ENCODE assay signal across 1 cellular context in the genomic region with DNA sequence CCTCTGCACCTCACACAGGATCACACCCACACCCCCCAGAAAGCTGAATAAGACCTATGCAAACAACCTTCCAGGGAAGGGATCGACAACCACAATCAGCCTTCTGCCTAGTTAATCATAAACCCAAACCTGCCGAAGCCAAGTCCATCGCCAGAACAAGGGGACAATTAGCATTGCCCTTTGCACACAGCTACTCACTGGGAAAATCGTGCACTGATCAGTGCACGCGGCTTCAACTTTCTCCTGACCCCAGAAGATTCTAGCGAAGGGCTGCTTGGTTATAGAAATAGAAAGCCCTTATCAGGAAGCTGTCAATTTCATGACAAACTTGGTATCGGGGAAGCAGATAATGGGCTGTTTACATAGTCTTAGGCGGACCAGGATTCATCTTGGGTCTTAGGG.
A peak's percentile ranks its signal among the peaks of the same experiment; 100 is the strongest.
TF ChIP-seq lines count a peak whose summit lies in the region.

No MANE protein-coding gene starts in this region.

TF ChIP-seq in HepG2, 621 proteins besides CTCF, POLR2A, EP300 and RAD21 (continued from another document and continues in another):
- TF ChIP-seq, protein P1, sequence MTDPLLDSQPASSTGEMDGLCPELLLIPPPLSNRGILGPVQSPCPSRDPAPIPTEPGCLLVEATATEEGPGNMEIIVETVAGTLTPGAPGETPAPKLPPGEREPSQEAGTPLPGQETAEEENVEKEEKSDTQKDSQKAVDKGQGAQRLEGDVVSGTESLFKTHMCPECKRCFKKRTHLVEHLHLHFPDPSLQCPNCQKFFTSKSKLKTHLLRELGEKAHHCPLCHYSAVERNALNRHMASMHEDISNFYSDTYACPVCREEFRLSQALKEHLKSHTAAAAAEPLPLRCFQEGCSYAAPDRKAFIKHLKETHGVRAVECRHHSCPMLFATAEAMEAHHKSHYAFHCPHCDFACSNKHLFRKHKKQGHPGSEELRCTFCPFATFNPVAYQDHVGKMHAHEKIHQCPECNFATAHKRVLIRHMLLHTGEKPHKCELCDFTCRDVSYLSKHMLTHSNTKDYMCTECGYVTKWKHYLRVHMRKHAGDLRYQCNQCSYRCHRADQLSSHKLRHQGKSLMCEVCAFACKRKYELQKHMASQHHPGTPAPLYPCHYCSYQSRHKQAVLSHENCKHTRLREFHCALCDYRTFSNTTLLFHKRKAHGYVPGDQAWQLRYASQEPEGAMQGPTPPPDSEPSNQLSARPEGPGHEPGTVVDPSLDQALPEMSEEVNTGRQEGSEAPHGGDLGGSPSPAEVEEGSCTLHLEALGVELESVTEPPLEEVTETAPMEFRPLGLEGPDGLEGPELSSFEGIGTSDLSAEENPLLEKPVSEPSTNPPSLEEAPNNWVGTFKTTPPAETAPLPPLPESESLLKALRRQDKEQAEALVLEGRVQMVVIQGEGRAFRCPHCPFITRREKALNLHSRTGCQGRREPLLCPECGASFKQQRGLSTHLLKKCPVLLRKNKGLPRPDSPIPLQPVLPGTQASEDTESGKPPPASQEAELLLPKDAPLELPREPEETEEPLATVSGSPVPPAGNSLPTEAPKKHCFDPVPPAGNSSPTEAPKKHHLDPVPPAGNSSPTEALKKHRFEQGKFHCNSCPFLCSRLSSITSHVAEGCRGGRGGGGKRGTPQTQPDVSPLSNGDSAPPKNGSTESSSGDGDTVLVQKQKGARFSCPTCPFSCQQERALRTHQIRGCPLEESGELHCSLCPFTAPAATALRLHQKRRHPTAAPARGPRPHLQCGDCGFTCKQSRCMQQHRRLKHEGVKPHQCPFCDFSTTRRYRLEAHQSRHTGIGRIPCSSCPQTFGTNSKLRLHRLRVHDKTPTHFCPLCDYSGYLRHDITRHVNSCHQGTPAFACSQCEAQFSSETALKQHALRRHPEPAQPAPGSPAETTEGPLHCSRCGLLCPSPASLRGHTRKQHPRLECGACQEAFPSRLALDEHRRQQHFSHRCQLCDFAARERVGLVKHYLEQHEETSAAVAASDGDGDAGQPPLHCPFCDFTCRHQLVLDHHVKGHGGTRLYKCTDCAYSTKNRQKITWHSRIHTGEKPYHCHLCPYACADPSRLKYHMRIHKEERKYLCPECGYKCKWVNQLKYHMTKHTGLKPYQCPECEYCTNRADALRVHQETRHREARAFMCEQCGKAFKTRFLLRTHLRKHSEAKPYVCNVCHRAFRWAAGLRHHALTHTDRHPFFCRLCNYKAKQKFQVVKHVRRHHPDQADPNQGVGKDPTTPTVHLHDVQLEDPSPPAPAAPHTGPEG (CRISPR knock-in tag; IDR thresholded peaks at IDR 0.05), result no peak
- no peak for TF ChIP-seq IKZF1 (IDR thresholded peaks at IDR 0.05)
- TF ChIP-seq GTF3A (CRISPR knock-in tag; conservative IDR thresholded peaks at IDR 0.05), result no peak
- TF ChIP-seq ARNTL (CRISPR knock-in tag; IDR thresholded peaks at IDR 0.05), result no peak; the same call in 1 of the 2 replicates
- TF ChIP-seq, protein P2, sequence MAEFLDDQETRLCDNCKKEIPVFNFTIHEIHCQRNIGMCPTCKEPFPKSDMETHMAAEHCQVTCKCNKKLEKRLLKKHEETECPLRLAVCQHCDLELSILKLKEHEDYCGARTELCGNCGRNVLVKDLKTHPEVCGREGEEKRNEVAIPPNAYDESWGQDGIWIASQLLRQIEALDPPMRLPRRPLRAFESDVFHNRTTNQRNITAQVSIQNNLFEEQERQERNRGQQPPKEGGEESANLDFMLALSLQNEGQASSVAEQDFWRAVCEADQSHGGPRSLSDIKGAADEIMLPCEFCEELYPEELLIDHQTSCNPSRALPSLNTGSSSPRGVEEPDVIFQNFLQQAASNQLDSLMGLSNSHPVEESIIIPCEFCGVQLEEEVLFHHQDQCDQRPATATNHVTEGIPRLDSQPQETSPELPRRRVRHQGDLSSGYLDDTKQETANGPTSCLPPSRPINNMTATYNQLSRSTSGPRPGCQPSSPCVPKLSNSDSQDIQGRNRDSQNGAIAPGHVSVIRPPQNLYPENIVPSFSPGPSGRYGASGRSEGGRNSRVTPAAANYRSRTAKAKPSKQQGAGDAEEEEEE (CRISPR knock-in tag; IDR thresholded peaks at IDR 0.05; ENCODE audit: borderline replicate concordance), result no peak
- TF ChIP-seq TCF12 (IDR thresholded peaks at IDR 0.05), result no peak
- TF ChIP-seq TCF12 (CRISPR knock-in tag; IDR thresholded peaks at IDR 0.05), result no peak
- no peak for TF ChIP-seq ZSCAN20 (CRISPR knock-in tag; IDR thresholded peaks at IDR 0.05; ENCODE audit: borderline replicate concordance)
- TF ChIP-seq, protein P3, sequence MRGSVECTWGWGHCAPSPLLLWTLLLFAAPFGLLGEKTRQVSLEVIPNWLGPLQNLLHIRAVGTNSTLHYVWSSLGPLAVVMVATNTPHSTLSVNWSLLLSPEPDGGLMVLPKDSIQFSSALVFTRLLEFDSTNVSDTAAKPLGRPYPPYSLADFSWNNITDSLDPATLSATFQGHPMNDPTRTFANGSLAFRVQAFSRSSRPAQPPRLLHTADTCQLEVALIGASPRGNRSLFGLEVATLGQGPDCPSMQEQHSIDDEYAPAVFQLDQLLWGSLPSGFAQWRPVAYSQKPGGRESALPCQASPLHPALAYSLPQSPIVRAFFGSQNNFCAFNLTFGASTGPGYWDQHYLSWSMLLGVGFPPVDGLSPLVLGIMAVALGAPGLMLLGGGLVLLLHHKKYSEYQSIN (CRISPR knock-in tag; IDR thresholded peaks at IDR 0.05; ENCODE audit: borderline replicate concordance), result no peak
- TF ChIP-seq RBFOX2 (IDR thresholded peaks at IDR 0.05; ENCODE audit: low read depth, low read length), result no peak
- TF ChIP-seq TCF7L2 (IDR thresholded peaks at IDR 0.05; ENCODE audit: low read depth, low read length), result no peak
- TF ChIP-seq ZNF549 (CRISPR knock-in tag; IDR thresholded peaks at IDR 0.05), result no peak
- TF ChIP-seq, protein P4, sequence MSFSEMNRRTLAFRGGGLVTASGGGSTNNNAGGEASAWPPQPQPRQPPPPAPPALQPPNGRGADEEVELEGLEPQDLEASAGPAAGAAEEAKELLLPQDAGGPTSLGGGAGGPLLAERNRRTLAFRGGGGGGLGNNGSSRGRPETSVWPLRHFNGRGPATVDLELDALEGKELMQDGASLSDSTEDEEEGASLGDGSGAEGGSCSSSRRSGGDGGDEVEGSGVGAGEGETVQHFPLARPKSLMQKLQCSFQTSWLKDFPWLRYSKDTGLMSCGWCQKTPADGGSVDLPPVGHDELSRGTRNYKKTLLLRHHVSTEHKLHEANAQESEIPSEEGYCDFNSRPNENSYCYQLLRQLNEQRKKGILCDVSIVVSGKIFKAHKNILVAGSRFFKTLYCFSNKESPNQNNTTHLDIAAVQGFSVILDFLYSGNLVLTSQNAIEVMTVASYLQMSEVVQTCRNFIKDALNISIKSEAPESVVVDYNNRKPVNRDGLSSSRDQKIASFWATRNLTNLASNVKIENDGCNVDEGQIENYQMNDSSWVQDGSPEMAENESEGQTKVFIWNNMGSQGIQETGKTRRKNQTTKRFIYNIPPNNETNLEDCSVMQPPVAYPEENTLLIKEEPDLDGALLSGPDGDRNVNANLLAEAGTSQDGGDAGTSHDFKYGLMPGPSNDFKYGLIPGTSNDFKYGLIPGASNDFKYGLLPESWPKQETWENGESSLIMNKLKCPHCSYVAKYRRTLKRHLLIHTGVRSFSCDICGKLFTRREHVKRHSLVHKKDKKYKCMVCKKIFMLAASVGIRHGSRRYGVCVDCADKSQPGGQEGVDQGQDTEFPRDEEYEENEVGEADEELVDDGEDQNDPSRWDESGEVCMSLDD (CRISPR knock-in tag; IDR thresholded peaks at IDR 0.05; ENCODE audit: borderline replicate concordance), result no peak; the same call in 1 of the 2 replicates
- no peak for TF ChIP-seq SNRNP70 (IDR thresholded peaks at IDR 0.05; ENCODE audit: low read depth, low read length)
- TF ChIP-seq, protein P5, sequence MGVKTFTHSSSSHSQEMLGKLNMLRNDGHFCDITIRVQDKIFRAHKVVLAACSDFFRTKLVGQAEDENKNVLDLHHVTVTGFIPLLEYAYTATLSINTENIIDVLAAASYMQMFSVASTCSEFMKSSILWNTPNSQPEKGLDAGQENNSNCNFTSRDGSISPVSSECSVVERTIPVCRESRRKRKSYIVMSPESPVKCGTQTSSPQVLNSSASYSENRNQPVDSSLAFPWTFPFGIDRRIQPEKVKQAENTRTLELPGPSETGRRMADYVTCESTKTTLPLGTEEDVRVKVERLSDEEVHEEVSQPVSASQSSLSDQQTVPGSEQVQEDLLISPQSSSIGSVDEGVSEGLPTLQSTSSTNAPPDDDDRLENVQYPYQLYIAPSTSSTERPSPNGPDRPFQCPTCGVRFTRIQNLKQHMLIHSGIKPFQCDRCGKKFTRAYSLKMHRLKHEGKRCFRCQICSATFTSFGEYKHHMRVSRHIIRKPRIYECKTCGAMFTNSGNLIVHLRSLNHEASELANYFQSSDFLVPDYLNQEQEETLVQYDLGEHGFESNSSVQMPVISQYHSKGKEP (CRISPR knock-in tag; IDR thresholded peaks at IDR 0.05), result no peak
- peak; percentile 94 for TF ChIP-seq HDAC2 (CRISPR knock-in tag; IDR thresholded peaks at IDR 0.05)
- no peak for TF ChIP-seq CBX2 (IDR thresholded peaks at IDR 0.05; ENCODE audit: low read depth, low read length)
- no peak for TF ChIP-seq CBX2 (CRISPR knock-in tag; IDR thresholded peaks at IDR 0.05; ENCODE audit: low read depth)
- TF ChIP-seq, protein P6, sequence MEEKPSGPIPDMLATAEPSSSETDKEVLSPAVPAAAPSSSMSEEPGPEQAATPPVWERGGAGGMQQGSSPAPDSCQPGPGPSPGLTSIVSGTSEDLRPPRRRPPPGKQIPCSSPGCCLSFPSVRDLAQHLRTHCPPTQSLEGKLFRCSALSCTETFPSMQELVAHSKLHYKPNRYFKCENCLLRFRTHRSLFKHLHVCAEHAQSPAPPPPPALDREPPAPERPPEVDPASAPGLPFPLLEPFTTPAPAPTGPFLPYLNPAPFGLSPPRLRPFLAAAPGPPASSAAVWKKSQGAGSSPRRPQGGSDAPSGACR (CRISPR knock-in tag; IDR thresholded peaks at IDR 0.05), result no peak
- TF ChIP-seq, protein P7, sequence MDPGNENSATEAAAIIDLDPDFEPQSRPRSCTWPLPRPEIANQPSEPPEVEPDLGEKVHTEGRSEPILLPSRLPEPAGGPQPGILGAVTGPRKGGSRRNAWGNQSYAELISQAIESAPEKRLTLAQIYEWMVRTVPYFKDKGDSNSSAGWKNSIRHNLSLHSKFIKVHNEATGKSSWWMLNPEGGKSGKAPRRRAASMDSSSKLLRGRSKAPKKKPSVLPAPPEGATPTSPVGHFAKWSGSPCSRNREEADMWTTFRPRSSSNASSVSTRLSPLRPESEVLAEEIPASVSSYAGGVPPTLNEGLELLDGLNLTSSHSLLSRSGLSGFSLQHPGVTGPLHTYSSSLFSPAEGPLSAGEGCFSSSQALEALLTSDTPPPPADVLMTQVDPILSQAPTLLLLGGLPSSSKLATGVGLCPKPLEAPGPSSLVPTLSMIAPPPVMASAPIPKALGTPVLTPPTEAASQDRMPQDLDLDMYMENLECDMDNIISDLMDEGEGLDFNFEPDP (CRISPR knock-in tag; conservative IDR thresholded peaks at IDR 0.05), result no peak
- TF ChIP-seq NFE2L1 (CRISPR knock-in tag; IDR thresholded peaks at IDR 0.05; ENCODE audit: borderline replicate concordance), result no peak
- no peak for TF ChIP-seq PRPF4 (IDR thresholded peaks at IDR 0.05; ENCODE audit: low read depth, low read length, poor library complexity, severe bottlenecking)
- no peak for TF ChIP-seq ZNF263 (CRISPR knock-in tag; IDR thresholded peaks at IDR 0.05)
- TF ChIP-seq ZNF75D (CRISPR knock-in tag; IDR thresholded peaks at IDR 0.05; ENCODE audit: borderline replicate concordance), result no peak
- TF ChIP-seq CCDC6 (CRISPR knock-in tag; IDR thresholded peaks at IDR 0.05), result no peak
- no peak for TF ChIP-seq DNMT1 (CRISPR knock-in tag; IDR thresholded peaks at IDR 0.05)
- TF ChIP-seq SP2 (CRISPR knock-in tag; IDR thresholded peaks at IDR 0.05), result no peak
- peak; percentile 64; the same call in 1 of the 2 replicates for TF ChIP-seq CBX5 (CRISPR knock-in tag; IDR thresholded peaks at IDR 0.05; ENCODE audit: borderline replicate concordance)
- no peak for TF ChIP-seq WIZ (CRISPR knock-in tag; IDR thresholded peaks at IDR 0.05)
- no peak for TF ChIP-seq ZNF253 (CRISPR knock-in tag; IDR thresholded peaks at IDR 0.05; ENCODE audit: borderline replicate concordance)
- TF ChIP-seq JUND (CRISPR knock-in tag; IDR thresholded peaks at IDR 0.05), result 0 out of 2 replicates have a peak, but pooled peaks have one; percentile 41
- TF ChIP-seq ZNF230 (CRISPR knock-in tag; IDR thresholded peaks at IDR 0.05), result no peak
- TF ChIP-seq ADNP (CRISPR knock-in tag; IDR thresholded peaks at IDR 0.05), result no peak
- no peak for TF ChIP-seq ZNF737 (CRISPR knock-in tag; IDR thresholded peaks at IDR 0.05; ENCODE audit: borderline replicate concordance)
- no peak for TF ChIP-seq ZNF224 (CRISPR knock-in tag; IDR thresholded peaks at IDR 0.05)
- TF ChIP-seq ZNF841 (CRISPR knock-in tag; IDR thresholded peaks at IDR 0.05; ENCODE audit: borderline replicate concordance), result no peak
- TF ChIP-seq ZNF260 (CRISPR knock-in tag; IDR thresholded peaks at IDR 0.05; ENCODE audit: borderline replicate concordance, low read depth), result no peak
- TF ChIP-seq ZNF546 (CRISPR knock-in tag; conservative IDR thresholded peaks at IDR 0.05), result no peak
- TF ChIP-seq ZNF20 (CRISPR knock-in tag; IDR thresholded peaks at IDR 0.05), result no peak
- TF ChIP-seq AHR (CRISPR knock-in tag; IDR thresholded peaks at IDR 0.05), result no peak
- TF ChIP-seq ZNF337 (CRISPR knock-in tag; IDR thresholded peaks at IDR 0.05; ENCODE audit: borderline replicate concordance, low read depth), result no peak
- TF ChIP-seq, protein P8, sequence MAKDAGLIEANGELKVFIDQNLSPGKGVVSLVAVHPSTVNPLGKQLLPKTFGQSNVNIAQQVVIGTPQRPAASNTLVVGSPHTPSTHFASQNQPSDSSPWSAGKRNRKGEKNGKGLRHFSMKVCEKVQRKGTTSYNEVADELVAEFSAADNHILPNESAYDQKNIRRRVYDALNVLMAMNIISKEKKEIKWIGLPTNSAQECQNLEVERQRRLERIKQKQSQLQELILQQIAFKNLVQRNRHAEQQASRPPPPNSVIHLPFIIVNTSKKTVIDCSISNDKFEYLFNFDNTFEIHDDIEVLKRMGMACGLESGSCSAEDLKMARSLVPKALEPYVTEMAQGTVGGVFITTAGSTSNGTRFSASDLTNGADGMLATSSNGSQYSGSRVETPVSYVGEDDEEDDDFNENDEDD (CRISPR knock-in tag; IDR thresholded peaks at IDR 0.05; ENCODE audit: borderline replicate concordance), result peak; percentile 79; the same call in 1 of the 2 replicates
- TF ChIP-seq ZNF616 (CRISPR knock-in tag; IDR thresholded peaks at IDR 0.05; ENCODE audit: low read depth), result no peak
- TF ChIP-seq ATF7 (IDR thresholded peaks at IDR 0.05), result no peak
- no peak for TF ChIP-seq ATF7 (CRISPR knock-in tag; IDR thresholded peaks at IDR 0.05)
- TF ChIP-seq ZNF570 (CRISPR knock-in tag; IDR thresholded peaks at IDR 0.05; ENCODE audit: borderline replicate concordance), result no peak
- TF ChIP-seq KLF6 (CRISPR knock-in tag; IDR thresholded peaks at IDR 0.05), result peak; percentile 54; the same call in 1 of the 2 replicates
- no peak for TF ChIP-seq ZKSCAN5 (CRISPR knock-in tag; IDR thresholded peaks at IDR 0.05)
- TF ChIP-seq, protein P9, sequence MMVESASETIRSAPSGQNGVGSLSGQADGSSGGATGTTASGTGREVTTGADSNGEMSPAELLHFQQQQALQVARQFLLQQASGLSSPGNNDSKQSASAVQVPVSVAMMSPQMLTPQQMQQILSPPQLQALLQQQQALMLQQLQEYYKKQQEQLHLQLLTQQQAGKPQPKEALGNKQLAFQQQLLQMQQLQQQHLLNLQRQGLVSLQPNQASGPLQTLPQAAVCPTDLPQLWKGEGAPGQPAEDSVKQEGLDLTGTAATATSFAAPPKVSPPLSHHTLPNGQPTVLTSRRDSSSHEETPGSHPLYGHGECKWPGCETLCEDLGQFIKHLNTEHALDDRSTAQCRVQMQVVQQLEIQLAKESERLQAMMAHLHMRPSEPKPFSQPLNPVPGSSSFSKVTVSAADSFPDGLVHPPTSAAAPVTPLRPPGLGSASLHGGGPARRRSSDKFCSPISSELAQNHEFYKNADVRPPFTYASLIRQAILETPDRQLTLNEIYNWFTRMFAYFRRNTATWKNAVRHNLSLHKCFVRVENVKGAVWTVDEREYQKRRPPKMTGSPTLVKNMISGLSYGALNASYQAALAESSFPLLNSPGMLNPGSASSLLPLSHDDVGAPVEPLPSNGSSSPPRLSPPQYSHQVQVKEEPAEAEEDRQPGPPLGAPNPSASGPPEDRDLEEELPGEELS (CRISPR knock-in tag; IDR thresholded peaks at IDR 0.05), result peak; percentile 72
